Comparison of ENCODE assay signal across 1 cellular context in the genomic region with DNA sequence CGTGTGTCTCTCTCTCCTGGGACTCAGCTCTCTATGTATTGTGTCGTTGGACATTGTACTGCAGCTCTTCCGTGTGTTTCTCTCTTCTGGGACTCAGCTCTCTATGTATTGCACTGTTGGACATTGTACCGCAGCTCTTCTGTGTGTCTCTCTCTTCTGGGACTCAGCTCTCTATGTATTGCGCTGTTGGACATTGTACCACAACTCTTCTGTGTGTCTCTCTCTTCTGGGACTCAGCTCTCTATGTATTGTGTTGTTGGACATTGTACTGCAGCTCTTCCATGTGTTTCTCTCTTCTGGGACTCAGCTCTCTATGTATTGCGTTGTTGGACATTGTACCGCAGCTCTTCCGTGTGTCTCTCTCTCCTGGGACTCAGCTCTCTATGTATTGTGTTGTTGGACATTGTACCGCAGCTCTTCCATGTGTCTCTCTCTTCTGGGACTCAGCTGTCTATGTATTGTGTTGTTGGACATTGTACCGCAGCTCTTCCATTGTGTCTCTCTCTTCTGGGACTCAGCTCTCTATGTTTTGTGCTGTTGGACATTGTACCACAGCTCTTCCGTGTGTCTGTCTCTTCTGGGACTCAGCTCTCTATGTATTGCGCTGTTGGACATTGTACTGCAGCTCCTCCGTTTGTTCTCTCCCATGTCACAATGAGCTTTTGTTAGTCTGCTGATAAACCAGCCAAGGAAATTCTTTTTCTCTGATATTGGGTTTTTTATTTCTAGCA.
A peak's percentile ranks its signal among the peaks of the same experiment; 100 is the strongest.
TF ChIP-seq lines count a peak whose summit lies in the region.

No MANE protein-coding gene starts in this region.

TF ChIP-seq in HepG2, 621 proteins besides CTCF, POLR2A, EP300 and RAD21 (continued from another document and continues in another):
- TF ChIP-seq, protein P1, sequence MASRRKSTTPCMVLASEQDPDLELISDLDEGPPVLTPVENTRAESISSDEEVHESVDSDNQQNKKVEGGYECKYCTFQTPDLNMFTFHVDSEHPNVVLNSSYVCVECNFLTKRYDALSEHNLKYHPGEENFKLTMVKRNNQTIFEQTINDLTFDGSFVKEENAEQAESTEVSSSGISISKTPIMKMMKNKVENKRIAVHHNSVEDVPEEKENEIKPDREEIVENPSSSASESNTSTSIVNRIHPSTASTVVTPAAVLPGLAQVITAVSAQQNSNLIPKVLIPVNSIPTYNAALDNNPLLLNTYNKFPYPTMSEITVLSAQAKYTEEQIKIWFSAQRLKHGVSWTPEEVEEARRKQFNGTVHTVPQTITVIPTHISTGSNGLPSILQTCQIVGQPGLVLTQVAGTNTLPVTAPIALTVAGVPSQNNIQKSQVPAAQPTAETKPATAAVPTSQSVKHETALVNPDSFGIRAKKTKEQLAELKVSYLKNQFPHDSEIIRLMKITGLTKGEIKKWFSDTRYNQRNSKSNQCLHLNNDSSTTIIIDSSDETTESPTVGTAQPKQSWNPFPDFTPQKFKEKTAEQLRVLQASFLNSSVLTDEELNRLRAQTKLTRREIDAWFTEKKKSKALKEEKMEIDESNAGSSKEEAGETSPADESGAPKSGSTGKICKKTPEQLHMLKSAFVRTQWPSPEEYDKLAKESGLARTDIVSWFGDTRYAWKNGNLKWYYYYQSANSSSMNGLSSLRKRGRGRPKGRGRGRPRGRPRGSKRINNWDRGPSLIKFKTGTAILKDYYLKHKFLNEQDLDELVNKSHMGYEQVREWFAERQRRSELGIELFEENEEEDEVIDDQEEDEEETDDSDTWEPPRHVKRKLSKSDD (CRISPR knock-in tag; IDR thresholded peaks at IDR 0.05; ENCODE audit: low read depth) = no peak
- TF ChIP-seq ATF7-NPFF (CRISPR knock-in tag; IDR thresholded peaks at IDR 0.05; ENCODE audit: low read depth) (no peak), CAMTA2 (CRISPR knock-in tag; IDR thresholded peaks at IDR 0.05; ENCODE audit: borderline replicate concordance) (peak; percentile 64; the same call in 1 of the 2 replicates), BCL6 (CRISPR knock-in tag; IDR thresholded peaks at IDR 0.05) (peak; percentile 83), ZFX (CRISPR knock-in tag; IDR thresholded peaks at IDR 0.05; ENCODE audit: low read depth) (no peak; the same call in 1 of the 2 replicates), ZNF567 (CRISPR knock-in tag; IDR thresholded peaks at IDR 0.05; ENCODE audit: borderline replicate concordance) (no peak), KDM2A (CRISPR knock-in tag; IDR thresholded peaks at IDR 0.05; ENCODE audit: borderline replicate concordance, low read depth) (no peak), PAWR (CRISPR knock-in tag; IDR thresholded peaks at IDR 0.05; ENCODE audit: borderline replicate concordance) (no peak), ZNF83 (CRISPR knock-in tag; IDR thresholded peaks at IDR 0.05; ENCODE audit: borderline replicate concordance) (no peak), NFE2L1 (CRISPR knock-in tag; IDR thresholded peaks at IDR 0.05; ENCODE audit: borderline replicate concordance) (no peak), STAT5B (CRISPR knock-in tag; IDR thresholded peaks at IDR 0.05) (no peak), BORCS8-MEF2B (CRISPR knock-in tag; IDR thresholded peaks at IDR 0.05) (no peak), ZNF773 (CRISPR knock-in tag; IDR thresholded peaks at IDR 0.05; ENCODE audit: borderline replicate concordance) (no peak), ZNF546 (CRISPR knock-in tag; conservative IDR thresholded peaks at IDR 0.05) (no peak), CBFB (CRISPR knock-in tag; IDR thresholded peaks at IDR 0.05) (no peak), ZNF44 (CRISPR knock-in tag; IDR thresholded peaks at IDR 0.05) (no peak), ZNF607 (CRISPR knock-in tag; IDR thresholded peaks at IDR 0.05; ENCODE audit: borderline replicate concordance) (0 out of 2 replicates have a peak, but pooled peaks have one; percentile 18), MYC (CRISPR knock-in tag; IDR thresholded peaks at IDR 0.05; ENCODE audit: borderline replicate concordance) (peak; percentile 13; the same call in 1 of the 2 replicates), RORA (CRISPR knock-in tag; IDR thresholded peaks at IDR 0.05) (no peak)
- TF ChIP-seq, protein P2, sequence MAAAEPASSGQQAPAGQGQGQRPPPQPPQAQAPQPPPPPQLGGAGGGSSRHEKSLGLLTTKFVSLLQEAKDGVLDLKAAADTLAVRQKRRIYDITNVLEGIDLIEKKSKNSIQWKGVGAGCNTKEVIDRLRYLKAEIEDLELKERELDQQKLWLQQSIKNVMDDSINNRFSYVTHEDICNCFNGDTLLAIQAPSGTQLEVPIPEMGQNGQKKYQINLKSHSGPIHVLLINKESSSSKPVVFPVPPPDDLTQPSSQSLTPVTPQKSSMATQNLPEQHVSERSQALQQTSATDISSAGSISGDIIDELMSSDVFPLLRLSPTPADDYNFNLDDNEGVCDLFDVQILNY (CRISPR knock-in tag; conservative IDR thresholded peaks at IDR 0.05) = no peak
- TF ChIP-seq, protein P3, sequence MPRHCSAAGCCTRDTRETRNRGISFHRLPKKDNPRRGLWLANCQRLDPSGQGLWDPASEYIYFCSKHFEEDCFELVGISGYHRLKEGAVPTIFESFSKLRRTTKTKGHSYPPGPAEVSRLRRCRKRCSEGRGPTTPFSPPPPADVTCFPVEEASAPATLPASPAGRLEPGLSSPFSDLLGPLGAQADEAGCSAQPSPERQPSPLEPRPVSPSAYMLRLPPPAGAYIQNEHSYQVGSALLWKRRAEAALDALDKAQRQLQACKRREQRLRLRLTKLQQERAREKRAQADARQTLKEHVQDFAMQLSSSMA (CRISPR knock-in tag; IDR thresholded peaks at IDR 0.05) = no peak
- TF ChIP-seq, protein P4, sequence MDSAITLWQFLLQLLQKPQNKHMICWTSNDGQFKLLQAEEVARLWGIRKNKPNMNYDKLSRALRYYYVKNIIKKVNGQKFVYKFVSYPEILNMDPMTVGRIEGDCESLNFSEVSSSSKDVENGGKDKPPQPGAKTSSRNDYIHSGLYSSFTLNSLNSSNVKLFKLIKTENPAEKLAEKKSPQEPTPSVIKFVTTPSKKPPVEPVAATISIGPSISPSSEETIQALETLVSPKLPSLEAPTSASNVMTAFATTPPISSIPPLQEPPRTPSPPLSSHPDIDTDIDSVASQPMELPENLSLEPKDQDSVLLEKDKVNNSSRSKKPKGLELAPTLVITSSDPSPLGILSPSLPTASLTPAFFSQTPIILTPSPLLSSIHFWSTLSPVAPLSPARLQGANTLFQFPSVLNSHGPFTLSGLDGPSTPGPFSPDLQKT (CRISPR knock-in tag; IDR thresholded peaks at IDR 0.05; ENCODE audit: borderline replicate concordance) = no peak
- TF ChIP-seq, protein P5, sequence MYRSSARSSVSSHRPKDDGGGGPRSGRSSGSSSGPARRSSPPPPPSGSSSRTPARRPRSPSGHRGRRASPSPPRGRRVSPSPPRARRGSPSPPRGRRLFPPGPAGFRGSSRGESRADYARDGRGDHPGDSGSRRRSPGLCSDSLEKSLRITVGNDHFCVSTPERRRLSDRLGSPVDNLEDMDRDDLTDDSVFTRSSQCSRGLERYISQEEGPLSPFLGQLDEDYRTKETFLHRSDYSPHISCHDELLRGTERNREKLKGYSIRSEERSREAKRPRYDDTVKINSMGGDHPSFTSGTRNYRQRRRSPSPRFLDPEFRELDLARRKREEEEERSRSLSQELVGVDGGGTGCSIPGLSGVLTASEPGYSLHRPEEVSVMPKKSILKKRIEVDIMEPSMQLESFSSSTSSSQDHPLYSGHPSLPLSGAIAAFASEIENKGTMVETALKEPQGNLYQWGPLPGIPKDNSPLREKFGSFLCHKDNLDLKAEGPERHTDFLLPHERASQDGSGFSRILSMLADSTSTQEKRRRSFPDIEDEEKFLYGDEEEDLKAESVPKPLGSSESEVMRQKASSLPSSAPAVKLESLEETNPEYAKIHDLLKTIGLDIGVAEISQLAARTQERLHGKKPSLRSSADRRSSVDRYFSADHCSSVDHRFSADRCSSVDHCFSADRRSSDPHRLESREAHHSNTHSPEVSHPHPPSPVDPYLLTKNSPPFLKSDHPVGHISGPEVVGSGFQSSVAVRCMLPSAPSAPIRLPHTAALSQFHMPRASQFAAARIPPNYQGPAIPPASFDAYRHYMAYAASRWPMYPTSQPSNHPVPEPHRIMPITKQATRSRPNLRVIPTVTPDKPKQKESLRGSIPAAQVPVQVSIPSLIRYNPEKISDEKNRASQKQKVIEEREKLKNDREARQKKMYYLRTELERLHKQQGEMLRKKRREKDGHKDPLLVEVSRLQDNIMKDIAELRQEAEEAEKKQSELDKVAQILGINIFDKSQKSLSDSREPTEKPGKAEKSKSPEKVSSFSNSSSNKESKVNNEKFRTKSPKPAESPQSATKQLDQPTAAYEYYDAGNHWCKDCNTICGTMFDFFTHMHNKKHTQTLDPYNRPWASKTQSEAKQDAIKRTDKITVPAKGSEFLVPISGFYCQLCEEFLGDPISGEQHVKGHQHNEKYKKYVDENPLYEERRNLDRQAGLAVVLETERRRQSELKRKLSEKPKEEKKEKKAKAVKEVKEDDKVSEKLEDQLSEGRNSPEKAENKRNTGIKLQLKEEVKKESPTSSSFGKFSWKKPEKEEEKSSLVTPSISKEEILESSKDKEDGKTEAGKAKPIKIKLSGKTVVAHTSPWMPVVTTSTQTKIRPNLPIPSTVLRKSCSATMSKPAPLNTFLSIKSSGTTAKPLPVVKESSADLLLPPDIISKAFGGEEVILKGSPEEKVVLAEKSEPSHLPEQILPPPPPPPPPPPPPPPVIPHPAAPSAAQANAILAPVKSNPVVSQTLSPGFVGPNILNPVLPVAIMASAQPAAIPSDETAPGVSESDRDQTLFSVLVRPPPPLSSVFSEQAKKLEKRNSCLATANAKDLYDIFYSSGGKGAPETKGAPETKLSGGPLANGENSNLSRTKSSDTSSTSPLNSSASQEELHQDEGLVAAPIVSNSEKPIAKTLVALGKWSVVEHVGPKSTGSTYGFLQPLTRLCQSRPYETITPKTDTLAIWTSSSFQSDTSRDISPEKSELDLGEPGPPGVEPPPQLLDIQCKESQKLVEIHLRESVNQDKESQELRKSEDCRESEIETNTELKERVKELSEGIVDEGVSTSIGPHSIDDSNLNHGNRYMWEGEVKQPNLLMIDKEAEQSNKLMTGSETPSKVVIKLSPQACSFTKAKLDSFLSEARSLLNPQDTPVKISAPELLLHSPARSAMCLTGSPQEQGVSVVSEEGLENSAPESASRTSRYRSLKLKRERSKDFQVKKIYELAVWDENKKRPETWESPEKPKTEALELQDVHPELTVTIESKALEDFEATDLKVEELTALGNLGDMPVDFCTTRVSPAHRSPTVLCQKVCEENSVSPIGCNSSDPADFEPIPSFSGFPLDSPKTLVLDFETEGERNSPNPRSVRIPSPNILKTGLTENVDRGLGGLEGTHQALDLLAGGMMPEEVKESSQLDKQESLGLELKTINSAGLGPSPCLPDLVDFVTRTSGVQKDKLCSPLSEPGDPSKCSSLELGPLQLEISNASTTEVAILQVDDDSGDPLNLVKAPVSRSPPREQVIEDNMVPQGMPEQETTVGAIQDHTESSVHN (CRISPR knock-in tag; IDR thresholded peaks at IDR 0.05) = no peak
- TF ChIP-seq, protein P6, sequence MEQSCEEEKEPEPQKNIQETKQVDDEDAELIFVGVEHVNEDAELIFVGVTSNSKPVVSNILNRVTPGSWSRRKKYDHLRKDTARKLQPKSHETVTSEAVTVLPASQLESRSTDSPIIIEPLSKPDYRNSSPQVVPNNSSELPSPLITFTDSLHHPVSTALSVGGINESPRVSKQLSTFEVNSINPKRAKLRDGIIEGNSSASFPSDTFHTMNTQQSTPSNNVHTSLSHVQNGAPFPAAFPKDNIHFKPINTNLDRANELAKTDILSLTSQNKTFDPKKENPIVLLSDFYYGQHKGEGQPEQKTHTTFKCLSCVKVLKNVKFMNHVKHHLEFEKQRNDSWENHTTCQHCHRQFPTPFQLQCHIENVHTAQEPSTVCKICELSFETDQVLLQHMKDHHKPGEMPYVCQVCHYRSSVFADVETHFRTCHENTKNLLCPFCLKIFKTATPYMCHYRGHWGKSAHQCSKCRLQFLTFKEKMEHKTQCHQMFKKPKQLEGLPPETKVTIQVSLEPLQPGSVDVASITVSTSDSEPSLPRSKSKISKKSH (CRISPR knock-in tag; IDR thresholded peaks at IDR 0.05; ENCODE audit: borderline replicate concordance) = no peak
- TF ChIP-seq, protein P7, sequence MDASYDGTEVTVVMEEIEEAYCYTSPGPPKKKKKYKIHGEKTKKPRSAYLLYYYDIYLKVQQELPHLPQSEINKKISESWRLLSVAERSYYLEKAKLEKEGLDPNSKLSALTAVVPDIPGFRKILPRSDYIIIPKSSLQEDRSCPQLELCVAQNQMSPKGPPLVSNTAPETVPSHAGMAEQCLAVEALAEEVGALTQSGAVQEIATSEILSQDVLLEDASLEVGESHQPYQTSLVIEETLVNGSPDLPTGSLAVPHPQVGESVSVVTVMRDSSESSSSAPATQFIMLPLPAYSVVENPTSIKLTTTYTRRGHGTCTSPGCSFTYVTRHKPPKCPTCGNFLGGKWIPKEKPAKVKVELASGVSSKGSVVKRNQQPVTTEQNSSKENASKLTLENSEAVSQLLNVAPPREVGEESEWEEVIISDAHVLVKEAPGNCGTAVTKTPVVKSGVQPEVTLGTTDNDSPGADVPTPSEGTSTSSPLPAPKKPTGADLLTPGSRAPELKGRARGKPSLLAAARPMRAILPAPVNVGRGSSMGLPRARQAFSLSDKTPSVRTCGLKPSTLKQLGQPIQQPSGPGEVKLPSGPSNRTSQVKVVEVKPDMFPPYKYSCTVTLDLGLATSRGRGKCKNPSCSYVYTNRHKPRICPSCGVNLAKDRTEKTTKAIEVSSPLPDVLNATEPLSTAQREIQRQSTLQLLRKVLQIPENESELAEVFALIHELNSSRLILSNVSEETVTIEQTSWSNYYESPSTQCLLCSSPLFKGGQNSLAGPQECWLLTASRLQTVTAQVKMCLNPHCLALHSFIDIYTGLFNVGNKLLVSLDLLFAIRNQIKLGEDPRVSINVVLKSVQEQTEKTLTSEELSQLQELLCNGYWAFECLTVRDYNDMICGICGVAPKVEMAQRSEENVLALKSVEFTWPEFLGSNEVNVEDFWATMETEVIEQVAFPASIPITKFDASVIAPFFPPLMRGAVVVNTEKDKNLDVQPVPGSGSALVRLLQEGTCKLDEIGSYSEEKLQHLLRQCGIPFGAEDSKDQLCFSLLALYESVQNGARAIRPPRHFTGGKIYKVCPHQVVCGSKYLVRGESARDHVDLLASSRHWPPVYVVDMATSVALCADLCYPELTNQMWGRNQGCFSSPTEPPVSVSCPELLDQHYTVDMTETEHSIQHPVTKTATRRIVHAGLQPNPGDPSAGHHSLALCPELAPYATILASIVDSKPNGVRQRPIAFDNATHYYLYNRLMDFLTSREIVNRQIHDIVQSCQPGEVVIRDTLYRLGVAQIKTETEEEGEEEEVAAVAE (CRISPR knock-in tag; IDR thresholded peaks at IDR 0.05; ENCODE audit: borderline replicate concordance) = no peak
- TF ChIP-seq, protein P8, sequence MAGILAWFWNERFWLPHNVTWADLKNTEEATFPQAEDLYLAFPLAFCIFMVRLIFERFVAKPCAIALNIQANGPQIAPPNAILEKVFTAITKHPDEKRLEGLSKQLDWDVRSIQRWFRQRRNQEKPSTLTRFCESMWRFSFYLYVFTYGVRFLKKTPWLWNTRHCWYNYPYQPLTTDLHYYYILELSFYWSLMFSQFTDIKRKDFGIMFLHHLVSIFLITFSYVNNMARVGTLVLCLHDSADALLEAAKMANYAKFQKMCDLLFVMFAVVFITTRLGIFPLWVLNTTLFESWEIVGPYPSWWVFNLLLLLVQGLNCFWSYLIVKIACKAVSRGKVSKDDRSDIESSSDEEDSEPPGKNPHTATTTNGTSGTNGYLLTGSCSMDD (CRISPR knock-in tag; IDR thresholded peaks at IDR 0.05) = no peak
- TF ChIP-seq, protein P9, sequence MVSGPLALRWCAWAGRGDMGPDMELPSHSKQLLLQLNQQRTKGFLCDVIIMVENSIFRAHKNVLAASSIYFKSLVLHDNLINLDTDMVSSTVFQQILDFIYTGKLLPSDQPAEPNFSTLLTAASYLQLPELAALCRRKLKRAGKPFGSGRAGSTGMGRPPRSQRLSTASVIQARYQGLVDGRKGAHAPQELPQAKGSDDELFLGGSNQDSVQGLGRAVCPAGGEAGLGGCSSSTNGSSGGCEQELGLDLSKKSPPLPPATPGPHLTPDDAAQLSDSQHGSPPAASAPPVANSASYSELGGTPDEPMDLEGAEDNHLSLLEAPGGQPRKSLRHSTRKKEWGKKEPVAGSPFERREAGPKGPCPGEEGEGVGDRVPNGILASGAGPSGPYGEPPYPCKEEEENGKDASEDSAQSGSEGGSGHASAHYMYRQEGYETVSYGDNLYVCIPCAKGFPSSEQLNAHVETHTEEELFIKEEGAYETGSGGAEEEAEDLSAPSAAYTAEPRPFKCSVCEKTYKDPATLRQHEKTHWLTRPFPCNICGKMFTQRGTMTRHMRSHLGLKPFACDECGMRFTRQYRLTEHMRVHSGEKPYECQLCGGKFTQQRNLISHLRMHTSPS (CRISPR knock-in tag; IDR thresholded peaks at IDR 0.05; ENCODE audit: low read depth) = no peak; the same call in 1 of the 2 replicates
